In genomic region chr9:81772144-81772543, GRCh38 we compare ENCODE assay signal across 20 cellular contexts.
DNase-seq lines count a peak whose midpoint lies in the region; ATAC-seq, FAIRE-seq and TF ChIP-seq lines count a peak whose summit lies in the region.
"Had no signal": no experiment of that assay in that cellular context is flagged by ENCODE, and none has a peak within 500 bp of the region (broad histone marks: within the 10 kb centered on the region; RNA-seq: fewer than 3 reads in every experiment).

No MANE protein-coding gene starts in this region.

- TF ChIP-seq CTCF in endothelial cell of umbilical vein (IDR thresholded peaks at IDR 0.05; ENCODE audit: extremely low read depth in 1 of 2, insufficient read depth in 1 of 2, low read depth in 1 of 2, low read length in 2 of 2) (no peak), osteoblast (IDR thresholded peaks at IDR 0.05; ENCODE audit: extremely low read depth, low read depth, low read length) (no peak)

- H3K4me3 ChIP-seq in endothelial cell of umbilical vein (replicated peaks in 1 of 3; ENCODE audit: insufficient read depth in 1 of 3, low read depth in 1 of 3, low read length in 3 of 3) (no peak overlapping the region), osteoblast (ENCODE audit: insufficient read depth, low read length) (no peak overlapping the region)
- H3K4me3 ChIP-seq in CD4-positive, alpha-beta memory T cell (ENCODE audit: low read length in 2 of 2), result no peak overlapping the region
- H3K4me3 ChIP-seq: gastroesophageal sphincter, MG63, suprapubic skin, vagina had no signal

- POLR2A ChIA-PET in endothelial cell of umbilical vein (lab: Charles Lee), result no interaction called here
- POLR2A ChIA-PET in CD4-positive, alpha-beta memory T cell (lab: Charles Lee; ENCODE audit: partially characterized antibody), result no interaction called here

- H3K9ac ChIP-seq in endothelial cell of umbilical vein (replicated peaks; ENCODE audit: extremely low read depth, insufficient read depth, low read length), result no peak overlapping the region

- H3K36me3 Mint-ChIP-seq in CD4-positive, alpha-beta memory T cell, result peaks cover 0 to 2% of the 10 kb centered on the region in 2 donors
- H3K36me3 Mint-ChIP-seq: brain had no signal

- peak overlapping the region; percentile 20 for H3K27ac ChIP-seq in endothelial cell of umbilical vein (ENCODE audit: insufficient read depth, low read depth, low read length)
- no peak overlapping the region for H3K27ac ChIP-seq in osteoblast (ENCODE audit: low read depth, low read length)
- no peak overlapping the region for H3K27ac ChIP-seq in CD4-positive, alpha-beta memory T cell (ENCODE audit: low read depth, low read length)
- H3K27ac ChIP-seq: gastroesophageal sphincter, suprapubic skin, vagina had no signal

- no peak for FAIRE-seq in endothelial cell of umbilical vein (lab: Jason Lieb, UNC)

- H3K27me3 ChIP-seq in endothelial cell of umbilical vein (ENCODE audit: control insufficient read depth in 2 of 2, insufficient read depth in 2 of 2, low read length in 2 of 2), result no peaks in the 10 kb centered on the region
- no peaks in the 10 kb centered on the region for H3K27me3 ChIP-seq in osteoblast (ENCODE audit: insufficient read depth, low read length)
- H3K27me3 ChIP-seq in CD4-positive, alpha-beta memory T cell (ENCODE audit: insufficient read depth, low read length), result no peaks in the 10 kb centered on the region
- H3K27me3 ChIP-seq: gastroesophageal sphincter, MG63, suprapubic skin, vagina had no signal

- H3K9me3 Mint-ChIP-seq in CD4-positive, alpha-beta memory T cell, result peaks cover 0 to 9% (median 5%) of the 10 kb centered on the region in 8 donors

- no peak for ATAC-seq in HG03432 (IDR thresholded peaks at IDR 0.05; ENCODE audit: unreplicated experiment)
- no peak for ATAC-seq in HG03354 (IDR thresholded peaks at IDR 0.05; ENCODE audit: poor library complexity, severe bottlenecking, unreplicated experiment)
- ATAC-seq: activated CD8-positive, alpha-beta T cell treated with anti-CD3 and anti-CD28 coated beads, Interleukin-2, amount 10 ng/mL, durations not matched to agents 7 days and 5 days; gastroesophageal sphincter had no signal

- H3K4me2 ChIP-seq in endothelial cell of umbilical vein (ENCODE audit: insufficient read depth, low read length) (no peak overlapping the region), osteoblast (ENCODE audit: insufficient read depth, low read length) (no peak overlapping the region)

- H3K27ac Mint-ChIP-seq in CD4-positive, alpha-beta memory T cell, result no peak overlapping the region
- H3K27ac Mint-ChIP-seq: activated CD8-positive, alpha-beta T cell treated with anti-CD3 and anti-CD28 coated beads, Interleukin-2, amount 10 ng/mL, durations not matched to agents 7 days and 5 days; CD8-positive, alpha-beta memory T cell; T-helper 2 cell treated with Interferon-gamma antibody and Interleukin-4, amounts not matched to agents 5 μg/mL and 100 μg/mL, for 36 hours had no signal

- DNase-seq in EH (ENCODE audit: low read depth) (peak; percentile 81), M059J (ENCODE audit: low read depth) (peak; percentile 62), endothelial cell of umbilical vein (ENCODE audit: low read depth, low spot score) (peak; percentile 18), osteoblast (ENCODE audit: insufficient read length, low spot score, missing footprints) (peak; percentile 43), GOT3 (lab: John Stamatoyannopoulos, UW) (no peak)
- DNase-seq in CD4-positive, alpha-beta memory T cell, result no peak
- DNase-seq: activated CD8-positive, alpha-beta T cell treated with anti-CD3 and anti-CD28 coated beads, Interleukin-2, amount 10 ng/mL, durations not matched to agents 7 days and 5 days; activated naive CD4-positive, alpha-beta T cell treated with anti-CD3 and anti-CD28 coated beads, Interleukin-2, amount 50 U/mL, for 16 hours; activated T-cell treated with anti-CD3 and anti-CD28 coated beads, Interleukin-2, amount 50 U/mL, for 48 hours; CD8-positive, alpha-beta memory T cell; DMS79 treated with DMSO at 0.1 percent for 48 hours; NCI-H1436 treated with DMSO at 0.1 percent for 48 hours had no signal

- intact Hi-C loops in endothelial cell of umbilical vein (cut with micrococcal nuclease), result loop anchor here (5.0 kb wide), 1 partner anchor 40 kb away; no protein-coding TSS in a partner anchor
- intact Hi-C loops in CD4-positive, alpha-beta memory T cell (cut with micrococcal nuclease), result no loop called here

- TF ChIP-seq POLR2A in endothelial cell of umbilical vein (IDR thresholded peaks at IDR 0.05; ENCODE audit: low read depth, low read length), result no peak

- no peaks in the 10 kb centered on the region for H3K9me1 ChIP-seq in endothelial cell of umbilical vein (replicated peaks; ENCODE audit: control insufficient read depth, extremely low read depth, insufficient read depth, low read length)

- no peak overlapping the region for H3K4me3 Mint-ChIP-seq in CD4-positive, alpha-beta memory T cell
- H3K4me3 Mint-ChIP-seq: activated CD8-positive, alpha-beta T cell treated with anti-CD3 and anti-CD28 coated beads, Interleukin-2, amount 10 ng/mL, durations not matched to agents 7 days and 5 days; brain; CD8-positive, alpha-beta memory T cell; T-helper 2 cell treated with Interferon-gamma antibody and Interleukin-4, amounts not matched to agents 5 μg/mL and 100 μg/mL, for 36 hours had no signal

- H4K20me1 ChIP-seq in endothelial cell of umbilical vein (replicated peaks; ENCODE audit: control insufficient read depth, extremely low read depth, insufficient read depth, low read length) (no peaks in the 10 kb centered on the region), osteoblast (ENCODE audit: insufficient read depth, low read length) (no peaks in the 10 kb centered on the region)

- H3K4me1 Mint-ChIP-seq in CD4-positive, alpha-beta memory T cell, result no peaks in the 10 kb centered on the region
- H3K4me1 Mint-ChIP-seq: CD8-positive, alpha-beta memory T cell had no signal

- BruUV-seq in endothelial cell of umbilical vein (replicated peaks; lab: Mats Ljungman, UMichigan), result no TSS peak

- no peak overlapping the region for H2AFZ ChIP-seq in endothelial cell of umbilical vein (ENCODE audit: low read depth, low read length)
- H2AFZ ChIP-seq in osteoblast (ENCODE audit: low read length), result no peak overlapping the region

- CTCF ChIA-PET in endothelial cell of umbilical vein (lab: Charles Lee), result no interaction called here
- CTCF ChIA-PET in CD4-positive, alpha-beta memory T cell (lab: Charles Lee; ENCODE audit: partially characterized antibody), result no interaction called here

- dilution Hi-C loops in endothelial cell of umbilical vein (cut with MboI; ENCODE audit: extremely low pct_ligation_motif_present, low sequenced_read_pairs), result no loop called here

- H3K9me3 ChIP-seq in endothelial cell of umbilical vein (replicated peaks; ENCODE audit: control insufficient read depth, insufficient read depth, low read length) (no peaks in the 10 kb centered on the region), osteoblast (ENCODE audit: low read depth, low read length) (no peaks in the 10 kb centered on the region)
- no peaks in the 10 kb centered on the region for H3K9me3 ChIP-seq in CD4-positive, alpha-beta memory T cell (ENCODE audit: control insufficient read depth in 1 of 2, low read length in 2 of 2)
- H3K9me3 ChIP-seq: MG63, suprapubic skin, vagina had no signal

- H3K4me1 ChIP-seq in endothelial cell of umbilical vein (ENCODE audit: control insufficient read depth, extremely low read depth, insufficient read depth, low read length) (peaks cover 8% of the 10 kb centered on the region), osteoblast (ENCODE audit: insufficient read depth, low read length) (peaks cover 6% of the 10 kb centered on the region)
- no peaks in the 10 kb centered on the region for H3K4me1 ChIP-seq in CD4-positive, alpha-beta memory T cell (ENCODE audit: insufficient read depth, low read length)
- H3K4me1 ChIP-seq: suprapubic skin had no signal

- H3K36me3 ChIP-seq in endothelial cell of umbilical vein (ENCODE audit: control insufficient read depth in 2 of 2, extremely low read depth in 1 of 2, insufficient read depth in 2 of 2, low read length in 2 of 2) (no peaks in the 10 kb centered on the region), osteoblast (ENCODE audit: insufficient read depth, low read length) (no peaks in the 10 kb centered on the region)
- no peaks in the 10 kb centered on the region for H3K36me3 ChIP-seq in CD4-positive, alpha-beta memory T cell (ENCODE audit: insufficient read depth, low read length)
- H3K36me3 ChIP-seq: gastroesophageal sphincter, MG63, suprapubic skin, vagina had no signal

- H3K79me2 ChIP-seq in endothelial cell of umbilical vein (ENCODE audit: control insufficient read depth, insufficient read depth, low read length) (no peaks in the 10 kb centered on the region), osteoblast (ENCODE audit: insufficient read depth, low read length) (no peaks in the 10 kb centered on the region)

- no peaks in the 10 kb centered on the region for H3K27me3 Mint-ChIP-seq in CD4-positive, alpha-beta memory T cell
- H3K27me3 Mint-ChIP-seq: CD8-positive, alpha-beta memory T cell had no signal

TF ChIP-seq in endothelial cell of umbilical vein, 7 proteins besides CTCF, POLR2A, EP300 and RAD21:
- no peak for TF ChIP-seq EZH2 (IDR thresholded peaks at IDR 0.05; ENCODE audit: borderline replicate concordance, low read depth, low read length, severe bottlenecking)
- TF ChIP-seq POLR2AphosphoS5 (IDR thresholded peaks at IDR 0.05; ENCODE audit: insufficient read depth, low read depth, low read length), result no peak
- no peak for TF ChIP-seq FOS (IDR thresholded peaks at IDR 0.05; ENCODE audit: borderline replicate concordance, insufficient read depth, low read length)

Comparison
In these comparisons a context has a peak if more than half of its experiments do, and no peak if none do; other contexts are left out.
1. DNase-seq: peak in EH (single experiment), M059J (single experiment), endothelial cell of umbilical vein (single experiment) and osteoblast (single experiment); none in GOT3 (single experiment) and CD4-positive, alpha-beta memory T cell (0 of 5).